Comparison of ENCODE assay signal across 9 cellular contexts in the genomic region with DNA sequence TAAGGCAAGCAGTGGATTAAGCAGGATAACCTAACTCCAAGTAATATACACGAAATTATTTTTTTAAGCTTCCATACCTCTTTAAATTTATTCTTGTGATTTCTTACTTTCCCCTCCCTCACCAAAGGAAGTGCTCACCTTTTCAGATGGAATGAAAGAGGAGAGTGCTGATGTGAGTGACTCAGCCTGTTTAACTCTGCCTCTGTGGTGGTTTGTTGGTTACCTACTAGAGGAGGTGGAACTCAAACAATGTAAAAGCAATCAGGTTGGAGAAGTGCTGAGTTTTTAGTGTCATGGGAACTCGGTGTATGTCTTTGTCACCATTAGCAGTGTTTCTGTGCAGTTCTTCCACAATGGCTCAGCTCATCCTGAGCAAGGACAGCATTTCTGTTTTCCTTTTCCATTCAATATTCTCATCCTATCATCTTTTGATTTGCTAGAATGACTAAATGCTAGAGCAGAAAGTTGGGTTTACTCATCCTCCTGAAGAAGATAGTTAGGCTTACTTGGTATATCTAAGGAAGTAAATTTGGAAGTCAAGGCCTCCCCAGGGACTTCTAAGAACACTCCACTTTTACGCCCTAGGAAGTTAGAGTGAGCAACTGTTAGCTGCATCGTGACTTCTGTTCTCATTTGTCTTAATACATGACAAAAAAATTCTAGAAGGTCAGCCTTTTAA. TPM values are rescaled to one million over a fixed set of nuclear protein-coding genes. Genes with fewer than 3 reads are reported as not detected.
DNase-seq lines count a peak whose midpoint lies in the region; ATAC-seq and TF ChIP-seq lines count a peak whose summit lies in the region.
"Had no signal": no experiment of that assay in that cellular context is flagged by ENCODE, and none has a peak within 500 bp of the region (broad histone marks: within the 10 kb centered on the region; RNA-seq: fewer than 3 reads in every experiment).

No MANE protein-coding gene starts in this region.

- peaks cover 55 to 85% (median 69%) of the 10 kb centered on the region in 3 donors for H3K4me1 Mint-ChIP-seq in naive B cell

- H3K4me1 ChIP-seq in DOHH2 (ENCODE audit: control insufficient read depth, low read length) (peaks cover 61% of the 10 kb centered on the region), KMS-11 (ENCODE audit: low read depth, poor library complexity, severe bottlenecking) (peaks cover 84% of the 10 kb centered on the region), ascending aorta (peaks cover 3 to 43% of the 10 kb centered on the region in 2 donors)

- H4K20me1 ChIP-seq in DOHH2 (ENCODE audit: control insufficient read depth, insufficient read depth, low read depth, low read length) (peaks cover 7% of the 10 kb centered on the region; the same call in 1 of the 2 replicates), KMS-11 (ENCODE audit: insufficient read depth) (no peaks in the 10 kb centered on the region)

- H2AFZ ChIP-seq in KMS-11 (ENCODE audit: low read depth), result no peak overlapping the region

- H3K9me2 ChIP-seq in DOHH2 (replicated peaks; ENCODE audit: control insufficient read depth, low read length), result no peaks in the 10 kb centered on the region

- H3K27ac Mint-ChIP-seq in naive B cell, result peak overlapping the region in 5 of 6 donors; percentile 30 to 90 (median 78)

- no peaks in the 10 kb centered on the region for H3K36me3 Mint-ChIP-seq in naive B cell

- DNase-seq in ascending aorta (ENCODE audit: low spot score in 2 of 2), result no peak
- no peak for DNase-seq in naive B cell
- no peak for DNase-seq in substantia nigra (lab: John Stamatoyannopoulos, UW)
- no peak for DNase-seq in GOT3 (lab: John Stamatoyannopoulos, UW)
- DNase-seq in D341Med (ENCODE audit: low spot score), result no peak
- DNase-seq: NCI-H187 had no signal

- peak overlapping the region; percentile 12 for H3K4me2 ChIP-seq in DOHH2 (ENCODE audit: low read length)
- peak overlapping the region; percentile 14; the same call in 1 of the 2 replicates for H3K4me2 ChIP-seq in KMS-11

- H3K27me3 ChIP-seq in DOHH2 (ENCODE audit: control insufficient read depth, low read length) (no peaks in the 10 kb centered on the region), KMS-11 (ENCODE audit: insufficient read depth, low read depth) (no peaks in the 10 kb centered on the region), ascending aorta (no peaks in the 10 kb centered on the region)

- no peak overlapping the region for H3K27ac ChIP-seq in DOHH2 (ENCODE audit: low read depth, low read length)
- peak overlapping the region; percentile 18; the same call in 1 of the 2 replicates for H3K27ac ChIP-seq in KMS-11
- H3K27ac ChIP-seq in ascending aorta, result peak overlapping the region; percentile 2 to 60
- no peak overlapping the region for H3K27ac ChIP-seq in substantia nigra (ENCODE audit: low read depth, low read length, poor library complexity, severe bottlenecking)

- H3K27me3 Mint-ChIP-seq in naive B cell, result no peaks in the 10 kb centered on the region

- no peak overlapping the region for H3K9ac ChIP-seq in KMS-11

- no peak overlapping the region for H3K4me3 ChIP-seq in DOHH2 (ENCODE audit: low read length)
- no peak overlapping the region for H3K4me3 ChIP-seq in KMS-11 (IDR thresholded peaks at IDR 0.05; ENCODE audit: insufficient read depth, low read depth, low read length)
- H3K4me3 ChIP-seq in ascending aorta, result no peak overlapping the region

- intact Hi-C loops in ascending aorta (cut with DNase I), result no loop called here

- TF ChIP-seq CTCF in DOHH2 (IDR thresholded peaks at IDR 0.05; ENCODE audit: low read depth, low read length, poor library complexity, severe bottlenecking), result no peak
- TF ChIP-seq CTCF in KMS-11 (conservative IDR thresholded peaks at IDR 0.05; ENCODE audit: low read depth, low read length), result no peak
- no peak for TF ChIP-seq CTCF in ascending aorta (IDR thresholded peaks at IDR 0.05)

- H3K79me2 ChIP-seq in DOHH2 (ENCODE audit: control insufficient read depth, low read length) (peaks cover 99% of the 10 kb centered on the region), KMS-11 (ENCODE audit: insufficient read depth, low read depth) (peaks cover 96% of the 10 kb centered on the region)

- no peak for ATAC-seq in naive B cell (ENCODE audit: low read depth in 2 of 2)
- no peak for ATAC-seq in HG03095 (IDR thresholded peaks at IDR 0.05; ENCODE audit: unreplicated experiment)

- peak overlapping the region in 5 of 8 donors; percentile 28 to 54 (median 33) for H3K4me3 Mint-ChIP-seq in naive B cell

- H3K9me3 ChIP-seq in DOHH2 (ENCODE audit: control insufficient read depth, insufficient read depth, low read length) (no peaks in the 10 kb centered on the region), ascending aorta (no peaks in the 10 kb centered on the region)

- H3K36me3 ChIP-seq in DOHH2 (ENCODE audit: control insufficient read depth, low read length), result no peaks in the 10 kb centered on the region
- no peaks in the 10 kb centered on the region for H3K36me3 ChIP-seq in KMS-11 (ENCODE audit: insufficient read depth)
- no peaks in the 10 kb centered on the region for H3K36me3 ChIP-seq in ascending aorta

- H3F3A ChIP-seq in DOHH2 (ENCODE audit: control insufficient read depth, insufficient read depth), result no peaks in the 10 kb centered on the region

- no peaks in the 10 kb centered on the region for H3K9me3 Mint-ChIP-seq in naive B cell

RNA-seq across cellular contexts. Expression of gene ADD3, which starts 6.0 kb away (rescaled TPM):
- 93.0 TPM for total RNA-seq in ascending aorta
- 100 to 1,000 TPM; 322 to 394 (median 366) TPM for polyA plus RNA-seq in naive B cell (ENCODE audit: low read depth in 6 of 6)

Comparison
In these comparisons a context has a peak if more than half of its experiments do, and no peak if none do; other contexts are left out.
1. H3K27ac ChIP-seq: peak in KMS-11 (single experiment) and ascending aorta (2 of 2); none in DOHH2 (single experiment) and substantia nigra (single experiment).